ENCODE assay signal across 21 cellular contexts in the genomic region with DNA sequence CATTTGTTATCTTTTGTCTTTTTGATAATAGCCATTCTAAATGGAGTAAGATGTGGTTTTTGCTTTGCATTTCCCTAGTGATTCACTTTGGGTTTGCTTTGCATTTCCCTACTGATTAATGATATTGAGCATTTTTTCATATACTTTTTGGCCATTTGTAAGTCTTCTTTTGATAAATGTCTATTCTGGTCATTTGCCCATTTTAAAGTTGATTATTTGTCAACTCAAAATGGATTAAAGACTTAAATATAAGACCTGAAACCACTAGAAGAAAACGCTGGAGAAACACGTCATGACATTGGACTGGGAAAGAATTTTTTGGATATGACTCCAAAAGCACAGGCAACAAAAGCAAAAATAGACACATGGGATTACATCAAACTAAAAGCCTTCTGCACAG.
A peak's percentile ranks its signal among the peaks of the same experiment; 100 is the strongest.
DNase-seq lines count a peak whose midpoint lies in the region; ATAC-seq, FAIRE-seq and TF ChIP-seq lines count a peak whose summit lies in the region.
"Had no signal": no experiment of that assay in that cellular context is flagged by ENCODE, and none has a peak within 500 bp of the region (broad histone marks: within the 10 kb centered on the region; RNA-seq: fewer than 3 reads in every experiment).

No MANE protein-coding gene starts in this region.

- no peak for TF ChIP-seq RAD21 in A549 (conservative IDR thresholded peaks at IDR 0.05 in 1 of 2, IDR thresholded peaks at IDR 0.05 in 1 of 2)

- no peak overlapping the region for H3K27ac ChIP-seq in A549
- H3K27ac ChIP-seq: 22Rv1 had no signal

- POLR2A ChIA-PET in A549 (lab: Yijun Ruan, JAX), result no interaction called here

- H3K4me1 ChIP-seq in A549, result no peaks in the 10 kb centered on the region

- H3K4me2 ChIP-seq in A549, result no peak overlapping the region
- H3K4me2 ChIP-seq: GM23338 had no signal

- DNase-seq in A549 (ENCODE audit: low read depth in 1 of 2, low spot score in 1 of 2), result no peak
- DNase-seq in GM04503 (ENCODE audit: low read depth), result peak; percentile 5
- DNase-seq in astrocyte of the hippocampus (ENCODE audit: low read depth, low spot score), result peak; percentile 8
- DNase-seq in fibroblast of peridontal ligament (ENCODE audit: extremely low read depth), result peak; percentile 4
- no peak for DNase-seq in SW480 (ENCODE audit: low spot score)
- DNase-seq in NCI-H2107 treated with DMSO at 0.1 percent for 48 hours (lab: John Stamatoyannopoulos, UW; ENCODE audit: unreplicated experiment), result no peak
- no peak for DNase-seq in stimulated activated CD4-positive, alpha-beta T cell treated with anti-CD3 and anti-CD28 coated beads, Interleukin-15, amount 100 ng/mL, for 24 hours
- DNase-seq: ACHN; C1 segment of cervical spinal cord; Calu3; CD4-positive, alpha-beta memory T cell; COR-L47; DMS79 treated with DMSO at 0.1 percent for 48 hours; H9 had no signal

- FAIRE-seq in A549 (lab: Jason Lieb, UNC), result peak; percentile 43
- FAIRE-seq: A204.1, G401.6, GM12878 had no signal

- WGBS in A549 (ENCODE audit: missing lambda C conversion rate), result 20% methylated on average over 2 of the region's 2 CpGs

- no peak overlapping the region for H3K4me3 ChIP-seq in A549
- H3K4me3 ChIP-seq: GM12878, GM23338 had no signal

- CTCF ChIA-PET in A549 (lab: Yijun Ruan, JAX), result no interaction called here

- ATAC-seq in A549, result no peak
- no peak for ATAC-seq in GM18519 (IDR thresholded peaks at IDR 0.05; ENCODE audit: low FRiP score, unreplicated experiment)
- ATAC-seq: GM12878, GM23338, HCT116 had no signal

- H3K9me3 ChIP-seq in A549, result no peaks in the 10 kb centered on the region

- no peak for TF ChIP-seq EP300 in A549 (IDR thresholded peaks at IDR 0.05)

- TF ChIP-seq CTCF in A549 (IDR thresholded peaks at IDR 0.05), result no peak

- no peak for TF ChIP-seq POLR2A in A549 (IDR thresholded peaks at IDR 0.05; ENCODE audit: low read length)

TF ChIP-seq in A549, 52 proteins besides CTCF, POLR2A, EP300 and RAD21:
- TF ChIP-seq, protein P1, sequence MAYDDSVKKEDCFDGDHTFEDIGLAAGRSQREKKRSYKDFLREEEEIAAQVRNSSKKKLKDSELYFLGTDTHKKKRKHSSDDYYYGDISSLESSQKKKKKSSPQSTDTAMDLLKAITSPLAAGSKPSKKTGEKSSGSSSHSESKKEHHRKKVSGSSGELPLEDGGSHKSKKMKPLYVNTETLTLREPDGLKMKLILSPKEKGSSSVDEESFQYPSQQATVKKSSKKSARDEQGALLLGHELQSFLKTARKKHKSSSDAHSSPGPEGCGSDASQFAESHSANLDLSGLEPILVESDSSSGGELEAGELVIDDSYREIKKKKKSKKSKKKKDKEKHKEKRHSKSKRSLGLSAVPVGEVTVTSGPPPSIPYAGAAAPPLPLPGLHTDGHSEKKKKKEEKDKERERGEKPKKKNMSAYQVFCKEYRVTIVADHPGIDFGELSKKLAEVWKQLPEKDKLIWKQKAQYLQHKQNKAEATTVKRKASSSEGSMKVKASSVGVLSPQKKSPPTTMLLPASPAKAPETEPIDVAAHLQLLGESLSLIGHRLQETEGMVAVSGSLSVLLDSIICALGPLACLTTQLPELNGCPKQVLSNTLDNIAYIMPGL (CRISPR knock-in tag; IDR thresholded peaks at IDR 0.05; ENCODE audit: borderline replicate concordance), result no peak

Comparison
In these comparisons a context has a peak if more than half of its experiments do, and no peak if none do; other contexts are left out.
1. DNase-seq: peak in GM04503 (single experiment), astrocyte of the hippocampus (single experiment) and fibroblast of peridontal ligament (single experiment); none in A549 (0 of 2), SW480 (single experiment), NCI-H2107 treated with DMSO at 0.1 percent for 48 hours (single experiment) and stimulated activated CD4-positive, alpha-beta T cell treated with anti-CD3 and anti-CD28 coated beads, Interleukin-15, amount 100 ng/mL, for 24 hours (single experiment).